Comparison of ENCODE assay signal across 1 cellular context in the genomic region with DNA sequence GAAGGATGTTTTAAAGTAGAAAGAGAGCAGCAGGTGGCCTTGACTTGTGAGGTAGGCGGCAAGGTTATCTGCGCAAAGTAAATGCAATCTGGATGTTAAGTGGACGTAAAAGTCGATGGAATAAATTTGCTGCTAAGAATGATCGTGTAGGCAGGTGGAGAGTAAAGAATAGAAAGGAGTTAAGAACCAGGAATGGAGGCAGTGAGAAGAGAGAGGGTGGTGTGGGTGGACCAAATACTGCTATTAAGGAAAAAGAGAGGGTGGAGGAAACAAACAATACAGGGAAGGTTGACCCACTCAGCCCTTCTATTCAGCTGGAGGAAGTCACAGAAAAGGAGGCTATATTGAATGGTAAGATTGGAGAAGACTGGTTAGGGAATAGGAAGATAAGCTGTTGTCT.
TF ChIP-seq lines count a peak whose summit lies in the region.

No MANE protein-coding gene starts in this region.

TF ChIP-seq in GM23338, 12 proteins besides CTCF, POLR2A, EP300 and RAD21 (continued from another document):
- TF ChIP-seq ZNF462 (CRISPR knock-in tag; IDR thresholded peaks at IDR 0.05), result no peak
- no peak for TF ChIP-seq EZH2 (IDR thresholded peaks at IDR 0.05; ENCODE audit: low read depth, unreplicated experiment)
- no peak for TF ChIP-seq ETS1 (IDR thresholded peaks at IDR 0.05)
- TF ChIP-seq POLR2AphosphoS5 (IDR thresholded peaks at IDR 0.05; ENCODE audit: low read depth), result no peak
- TF ChIP-seq CREB1 (CRISPR knock-in tag; IDR thresholded peaks at IDR 0.05; ENCODE audit: low read depth), result no peak
- no peak for TF ChIP-seq ZNF114 (CRISPR knock-in tag; IDR thresholded peaks at IDR 0.05)
- no peak for TF ChIP-seq NANOG (IDR thresholded peaks at IDR 0.05; ENCODE audit: borderline replicate concordance)
- no peak for TF ChIP-seq JUNB (IDR thresholded peaks at IDR 0.05; ENCODE audit: unreplicated experiment)
- TF ChIP-seq EZH2phosphoT487 (IDR thresholded peaks at IDR 0.05; ENCODE audit: unreplicated experiment), result no peak
- no peak for TF ChIP-seq STAT1 (IDR thresholded peaks at IDR 0.05; ENCODE audit: unreplicated experiment)
- TF ChIP-seq, protein P1, sequence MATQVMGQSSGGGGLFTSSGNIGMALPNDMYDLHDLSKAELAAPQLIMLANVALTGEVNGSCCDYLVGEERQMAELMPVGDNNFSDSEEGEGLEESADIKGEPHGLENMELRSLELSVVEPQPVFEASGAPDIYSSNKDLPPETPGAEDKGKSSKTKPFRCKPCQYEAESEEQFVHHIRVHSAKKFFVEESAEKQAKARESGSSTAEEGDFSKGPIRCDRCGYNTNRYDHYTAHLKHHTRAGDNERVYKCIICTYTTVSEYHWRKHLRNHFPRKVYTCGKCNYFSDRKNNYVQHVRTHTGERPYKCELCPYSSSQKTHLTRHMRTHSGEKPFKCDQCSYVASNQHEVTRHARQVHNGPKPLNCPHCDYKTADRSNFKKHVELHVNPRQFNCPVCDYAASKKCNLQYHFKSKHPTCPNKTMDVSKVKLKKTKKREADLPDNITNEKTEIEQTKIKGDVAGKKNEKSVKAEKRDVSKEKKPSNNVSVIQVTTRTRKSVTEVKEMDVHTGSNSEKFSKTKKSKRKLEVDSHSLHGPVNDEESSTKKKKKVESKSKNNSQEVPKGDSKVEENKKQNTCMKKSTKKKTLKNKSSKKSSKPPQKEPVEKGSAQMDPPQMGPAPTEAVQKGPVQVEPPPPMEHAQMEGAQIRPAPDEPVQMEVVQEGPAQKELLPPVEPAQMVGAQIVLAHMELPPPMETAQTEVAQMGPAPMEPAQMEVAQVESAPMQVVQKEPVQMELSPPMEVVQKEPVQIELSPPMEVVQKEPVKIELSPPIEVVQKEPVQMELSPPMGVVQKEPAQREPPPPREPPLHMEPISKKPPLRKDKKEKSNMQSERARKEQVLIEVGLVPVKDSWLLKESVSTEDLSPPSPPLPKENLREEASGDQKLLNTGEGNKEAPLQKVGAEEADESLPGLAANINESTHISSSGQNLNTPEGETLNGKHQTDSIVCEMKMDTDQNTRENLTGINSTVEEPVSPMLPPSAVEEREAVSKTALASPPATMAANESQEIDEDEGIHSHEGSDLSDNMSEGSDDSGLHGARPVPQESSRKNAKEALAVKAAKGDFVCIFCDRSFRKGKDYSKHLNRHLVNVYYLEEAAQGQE (IDR thresholded peaks at IDR 0.05; ENCODE audit: unreplicated experiment), result no peak
